8 cellular contexts compared by ENCODE assay signal in genomic region chr7:35695628-35695888, GRCh38. TPM values are rescaled to one million over a fixed set of nuclear protein-coding genes. Genes with fewer than 3 reads are reported as not detected.
DNase-seq lines count a peak whose midpoint lies in the region; ATAC-seq, FAIRE-seq and TF ChIP-seq lines count a peak whose summit lies in the region.

No MANE protein-coding gene starts in this region.

- CTCF ChIA-PET in K562 (lab: Yijun Ruan, JAX; ENCODE audit: low intra/inter-chr PET ratio): no interaction called here

- peak overlapping the region; percentile 80 to 96 for H3K9ac ChIP-seq in K562 (ENCODE audit: insufficient read depth in 1 of 2, low read depth in 2 of 2, low read length in 2 of 2)

- H3K9me3 ChIP-seq in K562 (replicated peaks; ENCODE audit: control insufficient read depth, insufficient read depth, low read depth, low read length) (no peaks in the 10 kb centered on the region), mesodermal cell (ENCODE audit: control insufficient read depth, low read length) (no peaks in the 10 kb centered on the region), uterus (no peaks in the 10 kb centered on the region)

- H4K20me1 ChIP-seq in K562 (replicated peaks; ENCODE audit: control insufficient read depth, insufficient read depth, low read length): no peaks in the 10 kb centered on the region

- peaks cover 5% of the 10 kb centered on the region; the same call in 1 of the 3 replicates for H3K36me3 ChIP-seq in K562 (ENCODE audit: control insufficient read depth, insufficient read depth, low read length)
- peaks cover 17% of the 10 kb centered on the region for H3K36me3 ChIP-seq in mesodermal cell (ENCODE audit: control insufficient read depth, insufficient read depth, low read length)
- H3K36me3 ChIP-seq in uterus: no peaks in the 10 kb centered on the region

- peak; percentile 39 for DNase-seq in GF-D8 (lab: John Stamatoyannopoulos, UW)
- DNase-seq in M059J (ENCODE audit: low read depth): peak; percentile 36
- DNase-seq in K562 (ENCODE audit: extremely low read depth in 1 of 4, low spot score in 3 of 4): no peak
- DNase-seq in uterus: no peak
- DNase-seq in NCI-H82 (lab: John Stamatoyannopoulos, UW): no peak
- no peak for DNase-seq in nucleus accumbens (lab: John Stamatoyannopoulos, UW)

- WGBS in K562 (ENCODE audit: insufficient coverage, low coverage, missing lambda C conversion rate): 0% methylated on average over 6 of the region's 6 CpGs
- 0% methylated on average over 2 of the region's 6 CpGs; no CpG with 5 or more reads in 1 of the 2 experiments for WGBS in mesodermal cell (ENCODE audit: insufficient coverage in 2 of 2), 2 experiments

- ATAC-seq in K562 (no peak), HG02678 (IDR thresholded peaks at IDR 0.05; ENCODE audit: unreplicated experiment) (no peak)

- intact Hi-C loops in K562 (cut with micrococcal nuclease) (no loop called here), uterus (cut with DNase I; ENCODE audit: low total_unique reads) (no loop called here)

- TF ChIP-seq EP300 in K562 (IDR thresholded peaks at IDR 0.05; ENCODE audit: low read length): no peak

- no peaks in the 10 kb centered on the region for H3K9me1 ChIP-seq in K562 (ENCODE audit: control insufficient read depth, insufficient read depth, low read length)

- H3K4me1 ChIP-seq in K562 (replicated peaks in 1 of 2; ENCODE audit: control insufficient read depth in 2 of 2, insufficient read depth in 2 of 2, low read length in 2 of 2) (peaks cover 0 to 20% of the 10 kb centered on the region in 2 experiments; a peak in 4 of 5 replicates), mesodermal cell (ENCODE audit: control insufficient read depth, insufficient read depth, low read length, poor library complexity, severe bottlenecking) (peaks cover 21% of the 10 kb centered on the region), uterus (peaks cover 0 to 6% of the 10 kb centered on the region in 2 donors)

- no TSS peak for BruUV-seq in K562 (replicated peaks; lab: Mats Ljungman, UMichigan)

- H3K4me3 ChIP-seq in K562 (peak overlapping the region; percentile 59), mesodermal cell (ENCODE audit: extremely low read depth, insufficient read depth, low read length, poor library complexity, severe bottlenecking) (peak overlapping the region; percentile 85), uterus (peak overlapping the region; percentile 95 to 96)

- H3K4me2 ChIP-seq in K562 (ENCODE audit: insufficient read depth, low read length): peak overlapping the region; percentile 95

- H3K27ac ChIP-seq in K562 (ENCODE audit: extremely low read depth, low read depth, low read length) (peak overlapping the region; percentile 77), mesodermal cell (ENCODE audit: low read depth, low read length, severe bottlenecking) (peak overlapping the region; percentile 96), uterus (peak overlapping the region; percentile 88 to 90)

- no peak for TF ChIP-seq RAD21 in K562 (CRISPR knock-in tag; conservative IDR thresholded peaks at IDR 0.05 in 1 of 2, IDR thresholded peaks at IDR 0.05 in 1 of 2)

- TF ChIP-seq POLR2A in K562 (conservative IDR thresholded peaks at IDR 0.05) (no peak), uterus (IDR thresholded peaks at IDR 0.05) (no peak)

- FAIRE-seq in K562 (lab: Jason Lieb, UNC): no peak

- no peaks in the 10 kb centered on the region for H3K27me3 ChIP-seq in K562 (ENCODE audit: control insufficient read depth in 2 of 2, insufficient read depth in 2 of 2, low read length in 2 of 2)
- no peaks in the 10 kb centered on the region for H3K27me3 ChIP-seq in uterus

- in situ Hi-C loops in K562 (cut with MboI): no loop called here

- POLR2A ChIA-PET in K562 (lab: Yijun Ruan, JAX): interaction anchor here (0.9 to 1.4 kb wide), 2 partner anchors 9 to 73 kb away, joined by 3 read pairs; no protein-coding TSS in a partner anchor

- peak overlapping the region; percentile 69 for H2AFZ ChIP-seq in K562 (ENCODE audit: low read depth, low read length)

- TF ChIP-seq CTCF in K562 (IDR thresholded peaks at IDR 0.05 in 2 of 3, conservative IDR thresholded peaks at IDR 0.05 in 1 of 3; ENCODE audit: insufficient read depth in 2 of 3, low read depth in 1 of 3, low read length in 3 of 3): no peak
- TF ChIP-seq CTCF in uterus (IDR thresholded peaks at IDR 0.05): no peak

- H3K79me2 ChIP-seq in K562 (ENCODE audit: control insufficient read depth, insufficient read depth, low read length): peaks cover 54% of the 10 kb centered on the region

TF ChIP-seq in K562, 482 proteins besides CTCF, POLR2A, EP300 and RAD21:
- no peak for TF ChIP-seq CAMTA2 (CRISPR knock-in tag; conservative IDR thresholded peaks at IDR 0.05)
- TF ChIP-seq TBL1XR1 (IDR thresholded peaks at IDR 0.05; ENCODE audit: low read length in 2 of 2): no peak
- TF ChIP-seq GTF2E2 (tag; IDR thresholded peaks at IDR 0.05): peak; percentile 23; the same call in 1 of the 2 replicates
- no peak for TF ChIP-seq TAF15 (IDR thresholded peaks at IDR 0.05; ENCODE audit: low read depth, low read length)

RNA-seq across cellular contexts. Expression of gene HERPUD2, which starts 0.6 kb away (rescaled TPM):
- 20.8 and 22.4 TPM in 2 replicates for total RNA-seq in M059J (2014; rRNA removed; shearing (Covaris generic))
- total RNA-seq in K562 (2011; cell fraction: chromatin; rRNA removed; ENCODE audit: low replicate concordance): 19.0 and 30.9 TPM in 2 replicates
- total RNA-seq in K562 (2011; cell fraction: nucleolus; rRNA removed): 29.9 and 33.7 TPM in 2 replicates
- total RNA-seq in K562 (2011; cell fraction: nucleoplasm; rRNA removed): 33.7 and 34.3 TPM in 2 replicates
- 9.4 and 9.7 TPM in 2 replicates for total RNA-seq in K562 (2014; rRNA removed)
- total RNA-seq in K562 (2014; rRNA removed; fragmentation: Illumina TruSeq; extraction: Trizol): 12.3 and 13.2 TPM in 2 replicates
- total RNA-seq in K562 (2015; rRNA removed; fragmentation: Illumina TruSeq; extraction: Trizol): 12.6 and 13.2 TPM in 2 replicates
- total RNA-seq in K562 (2021): 14.4 and 15.3 TPM in 2 replicates
- polyA plus RNA-seq in K562 (2011; rRNA removed): 28.5 and 33.0 TPM in 2 replicates
- polyA plus RNA-seq in K562 (2011; cell fraction: cytosol; rRNA removed): 27.7 and 35.0 TPM in 2 replicates
- 20.7 and 22.2 TPM in 2 replicates for polyA plus RNA-seq in K562 (2011; cell fraction: nucleus; rRNA removed)
- polyA plus RNA-seq in K562 (2012): 11.0 and 14.7 TPM in 2 replicates
- polyA plus RNA-seq in K562 (2014; fragmentation: Illumina TruSeq; extraction: Trizol): 17.2 and 21.8 TPM in 2 replicates
- polyA plus RNA-seq in K562 (2014; fragmentation: Nextera tagmentation; extraction: Ambion mirVana): 1 to 10 TPM; 4.1 to 5.7 TPM
- 10.8 and 15.7 TPM in 2 replicates for polyA plus RNA-seq in K562 (2014; rRNA removed)
- 36.7 and 42.0 TPM in 2 replicates for polyA minus RNA-seq in K562 (2011; rRNA and poly(A)+ RNA removed)
- 12.8 and 22.0 TPM in 2 replicates for polyA minus RNA-seq in K562 (2011; cell fraction: cytosol; rRNA and poly(A)+ RNA removed)
- 28.0 and 31.2 TPM in 2 replicates for polyA minus RNA-seq in K562 (2011; cell fraction: nucleus; rRNA and poly(A)+ RNA removed)
- polyA plus RNA-seq in mesodermal cell (2013, experiment 1 of 2): 34.8 TPM
- 36.2 TPM for polyA plus RNA-seq in mesodermal cell (2013, experiment 2 of 2)
- total RNA-seq in uterus: 10 to 100 TPM; 27.7 to 49.6 (median 40.6) TPM

Comparison
In these comparisons a context has a peak if more than half of its experiments do, and no peak if none do; other contexts are left out.
1. DNase-seq: peak in GF-D8 (single experiment) and M059J (single experiment); none in K562 (0 of 4), uterus (0 of 2), NCI-H82 (single experiment) and nucleus accumbens (0 of 56).
2. Peak in every context shown above with its lines, with median percentiles within 50 percentile points of each other: H3K27ac ChIP-seq and H3K4me3 ChIP-seq.